ENCODE assay signal across 9 cellular contexts in genomic region chr4:139278956-139279722, GRCh38. TPM values are rescaled to one million over a fixed set of nuclear protein-coding genes. Genes with fewer than 3 reads are reported as not detected.
DNase-seq lines count a peak whose midpoint lies in the region; ATAC-seq and TF ChIP-seq lines count a peak whose summit lies in the region.
"Had no signal": no experiment of that assay in that cellular context is flagged by ENCODE, and none has a peak within 500 bp of the region (broad histone marks: within the 10 kb centered on the region; RNA-seq: fewer than 3 reads in every experiment).

No MANE protein-coding gene starts in this region.

- H3K36me3 Mint-ChIP-seq in activated T-cell treated with anti-CD3 and anti-CD28 coated beads, Interleukin-2, amount 50 U/mL, for 4 hours (ENCODE audit: insufficient read depth) = no peaks in the 10 kb centered on the region

- peak overlapping the region; percentile 76 for H3K4me3 Mint-ChIP-seq in activated T-cell treated with anti-CD3 and anti-CD28 coated beads, Interleukin-2, amount 50 U/mL, for 4 hours

- peaks cover 7 to 18% (median 13%) of the 10 kb centered on the region in 4 donors for H3K4me1 ChIP-seq in upper lobe of left lung

- H3K27me3 Mint-ChIP-seq in activated T-cell treated with anti-CD3 and anti-CD28 coated beads, Interleukin-2, amount 50 U/mL, for 4 hours (ENCODE audit: low read depth) = peaks cover 47% of the 10 kb centered on the region

- peaks cover 11% of the 10 kb centered on the region for H3K4me1 Mint-ChIP-seq in activated T-cell treated with anti-CD3 and anti-CD28 coated beads, Interleukin-2, amount 50 U/mL, for 4 hours (ENCODE audit: low read depth)

- H3K9me3 ChIP-seq in upper lobe of left lung = no peaks in the 10 kb centered on the region

- H3K27me3 ChIP-seq in upper lobe of left lung = peaks cover 0 to 22% (median 6%) of the 10 kb centered on the region in 4 donors

- peak; percentile 42 to 46 for ATAC-seq in activated T-cell treated with anti-CD3 and anti-CD28 coated beads, Interleukin-2, amount 50 U/mL, for 4 hours
- ATAC-seq in upper lobe of left lung (ENCODE audit: low FRiP score in 2 of 2) (peak; percentile 71), GM18519 (IDR thresholded peaks at IDR 0.05; ENCODE audit: low FRiP score, unreplicated experiment) (no peak), GM19397 (IDR thresholded peaks at IDR 0.05; ENCODE audit: unreplicated experiment) (no peak)

- DNase-seq in activated T-cell treated with anti-CD3 and anti-CD28 coated beads, Interleukin-2, amount 50 U/mL, for 4 hours = no peak
- no peak for DNase-seq in activated T-cell treated with anti-CD3 and anti-CD28 coated beads, Interleukin-2, amount 50 U/mL, for 1 hour
- DNase-seq in cardiac fibroblast (ENCODE audit: low read depth in 2 of 2) = no peak
- peak; percentile 20 to 25 for DNase-seq in lung microvascular endothelial cell (ENCODE audit: low read depth in 2 of 2)
- peak in 1 of 2 donors; percentile 62 for DNase-seq in upper lobe of left lung
- no peak for DNase-seq in NCI-H2171 treated with DMSO at 0.1 percent for 48 hours (lab: John Stamatoyannopoulos, UW)

- H3K27ac ChIP-seq in upper lobe of left lung = no peak overlapping the region

- H3K4me3 ChIP-seq in cardiac fibroblast (replicated peaks in 1 of 2; ENCODE audit: low read depth in 2 of 2, low read length in 2 of 2) (peak overlapping the region; percentile 62 to 70), upper lobe of left lung (peak overlapping the region in 3 of 4 donors; percentile 33 to 49 (median 47))

- no peak for TF ChIP-seq CTCF in cardiac fibroblast (IDR thresholded peaks at IDR 0.05; ENCODE audit: low read depth, low read length)
- TF ChIP-seq CTCF in upper lobe of left lung (IDR thresholded peaks at IDR 0.05) = no peak

- H3K36me3 ChIP-seq in upper lobe of left lung = no peaks in the 10 kb centered on the region

- TF ChIP-seq EP300 in upper lobe of left lung (IDR thresholded peaks at IDR 0.05) = no peak

- no peak for TF ChIP-seq POLR2A in upper lobe of left lung (IDR thresholded peaks at IDR 0.05)

- H3K9me3 Mint-ChIP-seq in activated T-cell treated with anti-CD3 and anti-CD28 coated beads, Interleukin-2, amount 50 U/mL, for 4 hours = no peaks in the 10 kb centered on the region

- 16 to 19% methylated on average over 37 to 38 of the region's 38 CpGs for WGBS in upper lobe of left lung, 2 donors

RNA-seq across cellular contexts. Expression of gene MGARP, which starts 0.9 kb away (rescaled TPM):
- total RNA-seq in activated T-cell treated with anti-CD3 and anti-CD28 coated beads, Interleukin-2, amount 50 U/mL, for 4 hours = under 1 TPM in 1 of 3 donors, not detected in 2; 0.23 TPM
- total RNA-seq in lung microvascular endothelial cell = 0.40 and 0.44 TPM in 2 replicates
- total RNA-seq in upper lobe of left lung = under 1 TPM in 2 of 6 donors, not detected in 4; 0.43 to 0.98 TPM
- total RNA-seq: Daoy had no signal

RNA-seq across cellular contexts. Expression of gene NAA15, which starts 22.2 kb away (rescaled TPM):
- 100 to 1,000 TPM; 137 to 149 (median 144) TPM for total RNA-seq in activated T-cell treated with anti-CD3 and anti-CD28 coated beads, Interleukin-2, amount 50 U/mL, for 4 hours
- total RNA-seq in lung microvascular endothelial cell = 14.8 and 15.5 TPM in 2 replicates
- total RNA-seq in upper lobe of left lung = 10 to 100 TPM; 11.0 to 37.7 (median 31.3) TPM

RNA-seq across cellular contexts. Expression of gene NDUFC1, which starts 23.1 kb away (rescaled TPM):
- total RNA-seq in activated T-cell treated with anti-CD3 and anti-CD28 coated beads, Interleukin-2, amount 50 U/mL, for 4 hours = 10 to 100 TPM; 46.4 to 51.9 (median 51.6) TPM
- total RNA-seq in lung microvascular endothelial cell (60.1 and 63.7 TPM in 2 replicates), upper lobe of left lung (10 to 100 TPM; 17.9 to 49.2 (median 34.6) TPM)

Comparison
In these comparisons a context has a peak if more than half of its experiments do, and no peak if none do; other contexts are left out.
1. ATAC-seq: peak in activated T-cell treated with anti-CD3 and anti-CD28 coated beads, Interleukin-2, amount 50 U/mL, for 4 hours (2 of 2) and upper lobe of left lung (2 of 2); none in GM18519 (single experiment) and GM19397 (single experiment).
2. DNase-seq: peak in lung microvascular endothelial cell (2 of 2); none in activated T-cell treated with anti-CD3 and anti-CD28 coated beads, Interleukin-2, amount 50 U/mL, for 4 hours (single experiment), activated T-cell treated with anti-CD3 and anti-CD28 coated beads, Interleukin-2, amount 50 U/mL, for 1 hour (single experiment), cardiac fibroblast (0 of 2) and NCI-H2171 treated with DMSO at 0.1 percent for 48 hours (single experiment).